Comparison of ENCODE assay signal across 8 cellular contexts in genomic region chr11:12397953-12398352, GRCh38. TPM values are rescaled to one million over a fixed set of nuclear protein-coding genes. Genes with fewer than 3 reads are reported as not detected.
DNase-seq lines count a peak whose midpoint lies in the region; ATAC-seq, FAIRE-seq and TF ChIP-seq lines count a peak whose summit lies in the region.

No MANE protein-coding gene starts in this region.

- H3K79me2 ChIP-seq in keratinocyte (ENCODE audit: control insufficient read depth, insufficient read depth, low read length) = peaks cover 14% of the 10 kb centered on the region

- H3K4me1 ChIP-seq in HEK293 (ENCODE audit: control insufficient read depth, insufficient read depth, low read length) (no peaks in the 10 kb centered on the region), breast epithelium (peaks cover 0 to 5% of the 10 kb centered on the region in 2 donors), keratinocyte (ENCODE audit: control insufficient read depth, extremely low read depth, insufficient read depth, low read length) (peaks cover 20% of the 10 kb centered on the region), stomach smooth muscle (ENCODE audit: control insufficient read depth, insufficient read depth, low read length) (peaks cover 45% of the 10 kb centered on the region)

- H3K4me3 ChIP-seq in HEK293 (ENCODE audit: low read depth, low read length) = no peak overlapping the region
- no peak overlapping the region for H3K4me3 ChIP-seq in breast epithelium
- H3K4me3 ChIP-seq in keratinocyte (ENCODE audit: control insufficient read depth in 2 of 3, extremely low read depth in 1 of 3, insufficient read depth in 2 of 3, low read depth in 1 of 3, low read length in 3 of 3) = no peak overlapping the region
- H3K4me3 ChIP-seq in stomach smooth muscle (ENCODE audit: low read length in 2 of 2) = peak overlapping the region in 1 of 2 donors; percentile 52

- H3K9ac ChIP-seq in keratinocyte (ENCODE audit: control insufficient read depth, extremely low read depth, insufficient read depth, low read length) (no peak overlapping the region), stomach smooth muscle (ENCODE audit: low read length in 2 of 2) (peak overlapping the region; percentile 58 to 60)

- H2AFZ ChIP-seq in keratinocyte (ENCODE audit: control insufficient read depth, low read length) = no peak overlapping the region

- no peak overlapping the region for H3K4me2 ChIP-seq in keratinocyte (ENCODE audit: control insufficient read depth, extremely low read depth, insufficient read depth, low read depth, low read length)

- H4K20me1 ChIP-seq in keratinocyte (ENCODE audit: control insufficient read depth, extremely low read depth, insufficient read depth, low read length) = no peaks in the 10 kb centered on the region

- peak; percentile 73 for FAIRE-seq in keratinocyte (lab: Jason Lieb, UNC)

- dilution Hi-C loops in keratinocyte (cut with MboI; ENCODE audit: extremely low pct_ligation_motif_present, low sequenced_read_pairs) = no loop called here

- H3K4me3 Mint-ChIP-seq in activated T-cell treated with anti-CD3 and anti-CD28 coated beads, Interleukin-2, amount 50 U/mL, for 72 hours = no peak overlapping the region
- H3K4me3 Mint-ChIP-seq in CD14-positive monocyte = no peak overlapping the region

- CTCF ChIA-PET in HEK293 (lab: Yijun Ruan, JAX) = interaction anchor here (0.6 kb wide), 1 partner anchor 332 kb away, joined by 4 read pairs; no protein-coding TSS in a partner anchor

- no peaks in the 10 kb centered on the region for H3K9me1 ChIP-seq in keratinocyte (ENCODE audit: control insufficient read depth, extremely low read depth, insufficient read depth, low read length)

- H3K9me3 ChIP-seq in HEK293 (ENCODE audit: control insufficient read depth, insufficient read depth, low read depth, low read length) (no peaks in the 10 kb centered on the region), breast epithelium (no peaks in the 10 kb centered on the region), keratinocyte (ENCODE audit: control insufficient read depth, low read depth, low read length) (no peaks in the 10 kb centered on the region), stomach smooth muscle (ENCODE audit: control insufficient read depth in 2 of 2, low read length in 2 of 2) (peaks cover 0 to 3% of the 10 kb centered on the region in 2 donors)

- H3K36me3 Mint-ChIP-seq in activated T-cell treated with anti-CD3 and anti-CD28 coated beads, Interleukin-2, amount 50 U/mL, for 72 hours (ENCODE audit: insufficient read depth in 2 of 2) = no peaks in the 10 kb centered on the region
- H3K36me3 Mint-ChIP-seq in CD14-positive monocyte = no peaks in the 10 kb centered on the region

- H3K27ac ChIP-seq in HEK293 (ENCODE audit: extremely low read depth, low read depth, low read length) = no peak overlapping the region
- peak overlapping the region; percentile 44 to 78 for H3K27ac ChIP-seq in breast epithelium
- H3K27ac ChIP-seq in keratinocyte (ENCODE audit: control insufficient read depth, insufficient read depth, low read length) = no peak overlapping the region
- peak overlapping the region; percentile 97 for H3K27ac ChIP-seq in stomach smooth muscle (ENCODE audit: low read length)

- intact Hi-C loops in breast epithelium (cut with DNase I; ENCODE audit: low total_unique reads) (no loop called here), CD14-positive monocyte (cut with micrococcal nuclease) (no loop called here)

- no peaks in the 10 kb centered on the region for H3K36me3 ChIP-seq in HEK293 (ENCODE audit: control insufficient read depth in 2 of 2, insufficient read depth in 1 of 2, low read length in 2 of 2)
- H3K36me3 ChIP-seq in breast epithelium = no peaks in the 10 kb centered on the region
- H3K36me3 ChIP-seq in keratinocyte (ENCODE audit: control insufficient read depth in 2 of 2, extremely low read depth in 1 of 2, insufficient read depth in 2 of 2, low read length in 2 of 2) = no peaks in the 10 kb centered on the region
- H3K36me3 ChIP-seq in stomach smooth muscle (ENCODE audit: control insufficient read depth in 2 of 2, insufficient read depth in 2 of 2, low read length in 2 of 2) = peaks cover 0 to 3% of the 10 kb centered on the region in 2 donors

- H3K27me3 ChIP-seq in breast epithelium (no peaks in the 10 kb centered on the region), keratinocyte (ENCODE audit: control insufficient read depth, extremely low read depth, insufficient read depth, low read length) (no peaks in the 10 kb centered on the region), stomach smooth muscle (ENCODE audit: control insufficient read depth in 1 of 2, insufficient read depth in 2 of 2, low read length in 2 of 2) (no peaks in the 10 kb centered on the region)

- POLR2A ChIA-PET in HEK293 (lab: Yijun Ruan, JAX) = interaction anchor here (1.9 kb wide), 1 partner anchor 21 kb away, joined by 4 read pairs; the partner anchor contains the start of gene PARVA

- H3K27ac Mint-ChIP-seq in activated T-cell treated with anti-CD3 and anti-CD28 coated beads, Interleukin-2, amount 50 U/mL, for 72 hours = no peak overlapping the region
- no peak overlapping the region for H3K27ac Mint-ChIP-seq in CD14-positive monocyte

- H3K27me3 Mint-ChIP-seq in activated T-cell treated with anti-CD3 and anti-CD28 coated beads, Interleukin-2, amount 50 U/mL, for 72 hours (ENCODE audit: low read depth) = no peaks in the 10 kb centered on the region
- H3K27me3 Mint-ChIP-seq in CD14-positive monocyte (ENCODE audit: low read depth in 3 of 3) = peaks cover 0 to 8% (median 2%) of the 10 kb centered on the region in 3 donors

- no peak for TF ChIP-seq POLR2A in breast epithelium (IDR thresholded peaks at IDR 0.05)

- TF ChIP-seq CTCF in HEK293 (tag by site-specific recombination; IDR thresholded peaks at IDR 0.05) = no peak
- TF ChIP-seq CTCF in breast epithelium (IDR thresholded peaks at IDR 0.05) = no peak
- TF ChIP-seq CTCF in keratinocyte (optimal IDR thresholded peaks at IDR 0.05 in 1 of 3, IDR thresholded peaks at IDR 0.05 in 1 of 3, conservative IDR thresholded peaks at IDR 0.05 in 1 of 3; ENCODE audit: extremely low read depth in 1 of 3, insufficient read depth in 2 of 3, low read length in 3 of 3) = no peak
- no peak for TF ChIP-seq CTCF in CD14-positive monocyte (IDR thresholded peaks at IDR 0.05)

- H3K4me1 Mint-ChIP-seq in activated T-cell treated with anti-CD3 and anti-CD28 coated beads, Interleukin-2, amount 50 U/mL, for 72 hours (ENCODE audit: low read depth) = no peaks in the 10 kb centered on the region
- no peaks in the 10 kb centered on the region for H3K4me1 Mint-ChIP-seq in CD14-positive monocyte

- H3K9me3 Mint-ChIP-seq in activated T-cell treated with anti-CD3 and anti-CD28 coated beads, Interleukin-2, amount 50 U/mL, for 72 hours = peaks cover 0 to 4% of the 10 kb centered on the region in 2 donors
- peaks cover 0 to 17% (median 11%) of the 10 kb centered on the region in 7 donors for H3K9me3 Mint-ChIP-seq in CD14-positive monocyte

- DNase-seq in breast epithelium (ENCODE audit: low spot score in 2 of 2) (no peak), keratinocyte (ENCODE audit: low read depth, low spot score) (no peak), CD14-positive monocyte (ENCODE audit: low spot score) (no peak), AML-193 (lab: John Stamatoyannopoulos, UW) (no peak)
- no peak for DNase-seq in activated T-cell treated with anti-CD3 and anti-CD28 coated beads, Interleukin-2, amount 50 U/mL, for 72 hours

- ATAC-seq in activated T-cell treated with anti-CD3 and anti-CD28 coated beads, Interleukin-2, amount 50 U/mL, for 72 hours (replicated peaks in 1 of 2) = no peak
- ATAC-seq in HG02642 (IDR thresholded peaks at IDR 0.05; ENCODE audit: poor library complexity, unreplicated experiment) = no peak

TF ChIP-seq in HEK293, 187 proteins besides CTCF, POLR2A, EP300 and RAD21 (continues in another document):
- TF ChIP-seq GLI2 (tag by site-specific recombination; IDR thresholded peaks at IDR 0.05; ENCODE audit: borderline replicate concordance, low read depth) (no peak), ZFP69B (tag by site-specific recombination; IDR thresholded peaks at IDR 0.05) (no peak), ZBTB44 (tag by site-specific recombination; IDR thresholded peaks at IDR 0.05) (no peak), WT1 (tag by site-specific recombination; IDR thresholded peaks at IDR 0.05) (peak; percentile 97), SP7 (tag by site-specific recombination; IDR thresholded peaks at IDR 0.05) (0 out of 2 replicates have a peak, but pooled peaks have one; percentile 26)
- TF ChIP-seq, protein P1, sequence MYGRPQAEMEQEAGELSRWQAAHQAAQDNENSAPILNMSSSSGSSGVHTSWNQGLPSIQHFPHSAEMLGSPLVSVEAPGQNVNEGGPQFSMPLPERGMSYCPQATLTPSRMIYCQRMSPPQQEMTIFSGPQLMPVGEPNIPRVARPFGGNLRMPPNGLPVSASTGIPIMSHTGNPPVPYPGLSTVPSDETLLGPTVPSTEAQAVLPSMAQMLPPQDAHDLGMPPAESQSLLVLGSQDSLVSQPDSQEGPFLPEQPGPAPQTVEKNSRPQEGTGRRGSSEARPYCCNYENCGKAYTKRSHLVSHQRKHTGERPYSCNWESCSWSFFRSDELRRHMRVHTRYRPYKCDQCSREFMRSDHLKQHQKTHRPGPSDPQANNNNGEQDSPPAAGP (tag by site-specific recombination; IDR thresholded peaks at IDR 0.05) = peak; percentile 64; the same call in 1 of the 2 replicates

RNA-seq across cellular contexts. Expression of gene PARVA, which starts 20.6 kb away (rescaled TPM):
- 100 to 1,000 TPM in 1 of 3 donors, 10 to 100 TPM in 2; 50.5 to 109 (median 60.4) TPM for total RNA-seq in breast epithelium
- polyA plus RNA-seq in keratinocyte (21.1 to 47.8 TPM (median 28.9 TPM) in 3 replicates), CD14-positive monocyte (not detected)
- polyA plus RNA-seq in keratinocyte (2011; ENCODE audit: low read depth) = 19.1 TPM
- polyA plus RNA-seq in keratinocyte (2011; cell fraction: cytosol; rRNA removed) = 37.9 and 50.8 TPM in 2 replicates
- polyA plus RNA-seq in keratinocyte (2011; cell fraction: nucleus; rRNA removed) = 28.1 and 28.2 TPM in 2 replicates
- polyA plus RNA-seq in keratinocyte (2012; ENCODE audit: low replicate concordance) = 18.1 and 37.9 TPM in 2 replicates
- 32.1 to 41.8 TPM (median 37.0 TPM) in 3 replicates for polyA minus RNA-seq in keratinocyte
- 27.6 TPM for polyA minus RNA-seq in keratinocyte (2011; cell fraction: cytosol; rRNA and poly(A)+ RNA removed)
- polyA minus RNA-seq in keratinocyte (2011; cell fraction: nucleus; rRNA and poly(A)+ RNA removed) = 16.5 and 37.0 TPM in 2 replicates
- not detected for total RNA-seq in activated T-cell treated with anti-CD3 and anti-CD28 coated beads, Interleukin-2, amount 50 U/mL, for 72 hours

Comparison
In these comparisons a context has a peak if more than half of its experiments do, and no peak if none do; other contexts are left out.
1. H3K27ac ChIP-seq: peak in breast epithelium (2 of 2) and stomach smooth muscle (single experiment); none in HEK293 (single experiment) and keratinocyte (single experiment).
2. RNA of gene PARVA, which starts 20.6 kb away (total RNA-seq): 50.5 to 109 TPM in breast epithelium; not detected in activated T-cell treated with anti-CD3 and anti-CD28 coated beads, Interleukin-2, amount 50 U/mL, for 72 hours; every median in the first group is over 10 times any median in the second.